In genomic region chr18:59446012-59446411, GRCh38 we compare ENCODE assay signal across 15 cellular contexts.
DNase-seq lines count a peak whose midpoint lies in the region; ATAC-seq, FAIRE-seq and TF ChIP-seq lines count a peak whose summit lies in the region.
"Had no signal": no experiment of that assay in that cellular context is flagged by ENCODE, and none has a peak within 500 bp of the region (broad histone marks: within the 10 kb centered on the region; RNA-seq: fewer than 3 reads in every experiment).

No MANE protein-coding gene starts in this region.

- peaks cover 30% of the 10 kb centered on the region for H3K27me3 Mint-ChIP-seq in stimulated activated naive CD8-positive, alpha-beta T cell treated with anti-CD3 and anti-CD28 coated beads, Interleukin-15, amount 100 ng/mL, for 72 hours

- 0 out of 2 replicates have a peak, but pooled peaks have one; percentile 7 for TF ChIP-seq CTCF in AG04450 (IDR thresholded peaks at IDR 0.05; ENCODE audit: low read depth, low read length)
- peak; percentile 11 for TF ChIP-seq CTCF in hepatocyte (IDR thresholded peaks at IDR 0.05; ENCODE audit: poor library complexity)

- H2AFZ ChIP-seq in hepatocyte: no peak overlapping the region

- H3K36me3 ChIP-seq in hepatocyte (replicated peaks; ENCODE audit: insufficient read depth, low read depth): no peaks in the 10 kb centered on the region
- H3K36me3 ChIP-seq: esophagus muscularis mucosa, neutrophil had no signal

- H3K27me3 ChIP-seq in AG04450 (ENCODE audit: control insufficient read depth, insufficient read depth, low read length) (no peaks in the 10 kb centered on the region), hepatocyte (no peaks in the 10 kb centered on the region)
- H3K27me3 ChIP-seq: esophagus muscularis mucosa had no signal

- ATAC-seq in GM19397 (IDR thresholded peaks at IDR 0.05; ENCODE audit: unreplicated experiment): no peak
- no peak for ATAC-seq in stimulated activated naive CD8-positive, alpha-beta T cell treated with anti-CD3 and anti-CD28 coated beads, Interleukin-15, amount 100 ng/mL, for 72 hours
- ATAC-seq: left colon had no signal

- no peak for TF ChIP-seq EP300 in Ishikawa (IDR thresholded peaks at IDR 0.05; ENCODE audit: borderline replicate concordance)

- H3K9me2 ChIP-seq in hepatocyte (replicated peaks; ENCODE audit: insufficient read depth): no peaks in the 10 kb centered on the region

- CTCF ChIA-PET in AG04450 (lab: Charles Lee): no interaction called here

- H3K4me2 ChIP-seq in hepatocyte: no peak overlapping the region

- H3K9me3 ChIP-seq in AG04450 (ENCODE audit: control insufficient read depth, insufficient read depth, low read length) (no peaks in the 10 kb centered on the region; the same call in 1 of the 2 replicates), hepatocyte (ENCODE audit: low read depth) (no peaks in the 10 kb centered on the region)
- H3K9me3 ChIP-seq: esophagus muscularis mucosa, neutrophil had no signal

- no peak for TF ChIP-seq POLR2A in GM12891 (IDR thresholded peaks at IDR 0.05; ENCODE audit: low read depth, low read length)

- H3K27ac ChIP-seq in AG04450 (ENCODE audit: low read depth, low read length) (no peak overlapping the region), hepatocyte (no peak overlapping the region)
- H3K27ac ChIP-seq: esophagus muscularis mucosa, neutrophil had no signal

- no peaks in the 10 kb centered on the region for H3K79me2 ChIP-seq in hepatocyte

- H3K4me3 ChIP-seq in AG04450 (ENCODE audit: low read depth, low read length): no peak overlapping the region
- H3K4me3 ChIP-seq in hepatocyte: no peak overlapping the region
- H3K4me3 ChIP-seq: esophagus muscularis mucosa had no signal

- no peaks in the 10 kb centered on the region for H3K4me1 ChIP-seq in hepatocyte (ENCODE audit: insufficient read depth)
- H3K4me1 ChIP-seq: esophagus muscularis mucosa had no signal

- H3K4me3 Mint-ChIP-seq in stimulated activated naive CD8-positive, alpha-beta T cell treated with anti-CD3 and anti-CD28 coated beads, Interleukin-15, amount 100 ng/mL, for 72 hours: no peak overlapping the region
- H3K4me3 Mint-ChIP-seq: central memory CD8-positive, alpha-beta T cell had no signal

- DNase-seq in AG04450 (ENCODE audit: low read depth, low spot score) (no peak), astrocyte of the hippocampus (ENCODE audit: low read depth, low spot score) (peak; percentile 59), hepatocyte (ENCODE audit: low spot score) (peak; percentile 49), GM12891 (ENCODE audit: insufficient read length, low spot score) (no peak), NCI-H2107 treated with DMSO at 0.1 percent for 48 hours (lab: John Stamatoyannopoulos, UW; ENCODE audit: unreplicated experiment) (no peak)
- no peak for DNase-seq in stimulated activated naive CD8-positive, alpha-beta T cell treated with anti-CD3 and anti-CD28 coated beads, Interleukin-15, amount 100 ng/mL, for 72 hours
- DNase-seq: activated CD4-positive, alpha-beta T cell treated with anti-CD3 and anti-CD28 coated beads for 1 hour; left colon; MV-4-11; NCI-H526 had no signal

- no peak for TF ChIP-seq RAD21 in Ishikawa (IDR thresholded peaks at IDR 0.05; ENCODE audit: low read depth)

- H3K27ac Mint-ChIP-seq in stimulated activated naive CD8-positive, alpha-beta T cell treated with anti-CD3 and anti-CD28 coated beads, Interleukin-15, amount 100 ng/mL, for 72 hours: no peak overlapping the region

- peaks cover 0 to 8% of the 10 kb centered on the region in 2 donors for H3K9me3 Mint-ChIP-seq in stimulated activated naive CD8-positive, alpha-beta T cell treated with anti-CD3 and anti-CD28 coated beads, Interleukin-15, amount 100 ng/mL, for 72 hours
- H3K9me3 Mint-ChIP-seq: central memory CD8-positive, alpha-beta T cell had no signal

- WGBS in hepatocyte (ENCODE audit: low lambda C conversion rate, missing lambda C conversion rate): 32% methylated on average over 1 of the region's 1 CpG

- FAIRE-seq in GM12891 (lab: Jason Lieb, UNC): no peak

- no peaks in the 10 kb centered on the region for H4K20me1 ChIP-seq in hepatocyte (ENCODE audit: insufficient read depth, poor library complexity, severe bottlenecking)

- no peaks in the 10 kb centered on the region for H3K4me1 Mint-ChIP-seq in stimulated activated naive CD8-positive, alpha-beta T cell treated with anti-CD3 and anti-CD28 coated beads, Interleukin-15, amount 100 ng/mL, for 72 hours
- H3K4me1 Mint-ChIP-seq: central memory CD8-positive, alpha-beta T cell had no signal

- POLR2A ChIA-PET in AG04450 (lab: Yijun Ruan, JAX): no interaction called here

TF ChIP-seq in Ishikawa, 13 proteins besides CTCF, POLR2A, EP300 and RAD21:
- TF ChIP-seq ZBTB7A (IDR thresholded peaks at IDR 0.05; ENCODE audit: low read depth): no peak
- TF ChIP-seq, protein P1, sequence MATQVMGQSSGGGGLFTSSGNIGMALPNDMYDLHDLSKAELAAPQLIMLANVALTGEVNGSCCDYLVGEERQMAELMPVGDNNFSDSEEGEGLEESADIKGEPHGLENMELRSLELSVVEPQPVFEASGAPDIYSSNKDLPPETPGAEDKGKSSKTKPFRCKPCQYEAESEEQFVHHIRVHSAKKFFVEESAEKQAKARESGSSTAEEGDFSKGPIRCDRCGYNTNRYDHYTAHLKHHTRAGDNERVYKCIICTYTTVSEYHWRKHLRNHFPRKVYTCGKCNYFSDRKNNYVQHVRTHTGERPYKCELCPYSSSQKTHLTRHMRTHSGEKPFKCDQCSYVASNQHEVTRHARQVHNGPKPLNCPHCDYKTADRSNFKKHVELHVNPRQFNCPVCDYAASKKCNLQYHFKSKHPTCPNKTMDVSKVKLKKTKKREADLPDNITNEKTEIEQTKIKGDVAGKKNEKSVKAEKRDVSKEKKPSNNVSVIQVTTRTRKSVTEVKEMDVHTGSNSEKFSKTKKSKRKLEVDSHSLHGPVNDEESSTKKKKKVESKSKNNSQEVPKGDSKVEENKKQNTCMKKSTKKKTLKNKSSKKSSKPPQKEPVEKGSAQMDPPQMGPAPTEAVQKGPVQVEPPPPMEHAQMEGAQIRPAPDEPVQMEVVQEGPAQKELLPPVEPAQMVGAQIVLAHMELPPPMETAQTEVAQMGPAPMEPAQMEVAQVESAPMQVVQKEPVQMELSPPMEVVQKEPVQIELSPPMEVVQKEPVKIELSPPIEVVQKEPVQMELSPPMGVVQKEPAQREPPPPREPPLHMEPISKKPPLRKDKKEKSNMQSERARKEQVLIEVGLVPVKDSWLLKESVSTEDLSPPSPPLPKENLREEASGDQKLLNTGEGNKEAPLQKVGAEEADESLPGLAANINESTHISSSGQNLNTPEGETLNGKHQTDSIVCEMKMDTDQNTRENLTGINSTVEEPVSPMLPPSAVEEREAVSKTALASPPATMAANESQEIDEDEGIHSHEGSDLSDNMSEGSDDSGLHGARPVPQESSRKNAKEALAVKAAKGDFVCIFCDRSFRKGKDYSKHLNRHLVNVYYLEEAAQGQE (IDR thresholded peaks at IDR 0.05; ENCODE audit: low read depth): peak; percentile 82

TF ChIP-seq in GM12891, 5 proteins besides CTCF, POLR2A, EP300 and RAD21:
- TF ChIP-seq TAF1 (IDR thresholded peaks at IDR 0.05; ENCODE audit: low read depth, low read length): no peak
- no peak for TF ChIP-seq SPI1 (IDR thresholded peaks at IDR 0.05; ENCODE audit: low read depth, low read length)
- TF ChIP-seq POLR2AphosphoS5 (IDR thresholded peaks at IDR 0.05; ENCODE audit: low read depth, low read length): no peak
- TF ChIP-seq POU2F2 (IDR thresholded peaks at IDR 0.05; ENCODE audit: low read depth, low read length): no peak
- no peak for TF ChIP-seq PAX5 (IDR thresholded peaks at IDR 0.05; ENCODE audit: insufficient read depth, low read length, severe bottlenecking)

Comparison
In these comparisons a context has a peak if more than half of its experiments do, and no peak if none do; other contexts are left out.
1. DNase-seq: peak in astrocyte of the hippocampus (single experiment) and hepatocyte (single experiment); none in AG04450 (single experiment), GM12891 (single experiment), NCI-H2107 treated with DMSO at 0.1 percent for 48 hours (single experiment) and stimulated activated naive CD8-positive, alpha-beta T cell treated with anti-CD3 and anti-CD28 coated beads, Interleukin-15, amount 100 ng/mL, for 72 hours (0 of 2).